Comparison of ENCODE assay signal across 10 cellular contexts in the genomic region with DNA sequence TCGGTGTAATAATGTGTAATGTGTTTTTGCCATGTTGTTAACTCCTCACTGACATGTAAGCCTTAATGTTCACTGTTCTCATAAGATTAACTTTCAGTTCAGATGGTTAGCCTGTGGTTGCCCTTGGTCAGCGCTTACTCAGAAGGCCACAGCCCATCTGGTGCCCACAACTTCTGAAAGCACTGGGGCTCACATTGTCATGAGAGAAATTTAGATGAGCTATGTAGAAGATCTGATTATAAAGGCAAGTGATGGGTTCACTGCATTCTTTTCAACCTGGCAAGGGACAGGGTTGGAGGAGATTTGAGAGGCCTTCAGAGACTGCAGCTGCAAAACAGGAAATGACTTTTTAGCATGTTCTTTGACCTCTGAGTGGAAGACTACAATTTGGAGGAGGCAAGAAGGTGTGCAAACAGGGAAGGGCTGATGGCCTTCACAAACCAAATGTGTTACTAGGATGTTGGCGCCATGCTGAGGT.
DNase-seq lines count a peak whose midpoint lies in the region; ATAC-seq and TF ChIP-seq lines count a peak whose summit lies in the region.
"Had no signal": no experiment of that assay in that cellular context is flagged by ENCODE, and none has a peak within 500 bp of the region (broad histone marks: within the 10 kb centered on the region; RNA-seq: fewer than 3 reads in every experiment).

No MANE protein-coding gene starts in this region.

- intact Hi-C loops in transverse colon (cut with DNase I; ENCODE audit: low total_unique reads) = no loop called here

- H3F3A ChIP-seq in smooth muscle cell (ENCODE audit: low read depth) = peaks cover 2% of the 10 kb centered on the region

- H3K27me3 Mint-ChIP-seq in activated T-cell treated with anti-CD3 and anti-CD28 coated beads, Interleukin-2, amount 50 U/mL, for 24 hours = no peaks in the 10 kb centered on the region
- no peaks in the 10 kb centered on the region for H3K27me3 Mint-ChIP-seq in central memory CD8-positive, alpha-beta T cell
- H3K27me3 Mint-ChIP-seq in progenitor cell of endocrine pancreas = peaks cover 5% of the 10 kb centered on the region

- H3K36me3 ChIP-seq in smooth muscle cell (ENCODE audit: low read depth) = no peaks in the 10 kb centered on the region
- no peaks in the 10 kb centered on the region for H3K36me3 ChIP-seq in transverse colon

- TF ChIP-seq EP300 in transverse colon (IDR thresholded peaks at IDR 0.05; ENCODE audit: low read depth) = no peak

- no peak for TF ChIP-seq CTCF in smooth muscle cell (IDR thresholded peaks at IDR 0.05; ENCODE audit: borderline replicate concordance, insufficient read depth, poor library complexity, severe bottlenecking)
- TF ChIP-seq CTCF in progenitor cell of endocrine pancreas (IDR thresholded peaks at IDR 0.05; ENCODE audit: unreplicated experiment) = no peak
- TF ChIP-seq CTCF in transverse colon (IDR thresholded peaks at IDR 0.05) = no peak

- no peak for DNase-seq in activated T-cell treated with anti-CD3 and anti-CD28 coated beads, Interleukin-2, amount 50 U/mL, for 24 hours
- no peak for DNase-seq in activated T-cell treated with anti-CD3 and anti-CD28 coated beads, Interleukin-2, amount 50 U/mL, for 1 hour
- peak; percentile 98 for DNase-seq in RPMI7951 (ENCODE audit: low read depth)
- no peak for DNase-seq in central memory CD8-positive, alpha-beta T cell (ENCODE audit: low spot score in 2 of 2)
- DNase-seq in smooth muscle cell (lab: John Stamatoyannopoulos, UW; ENCODE audit: unreplicated experiment) = no peak
- no peak for DNase-seq in progenitor cell of endocrine pancreas (ENCODE audit: low spot score, unreplicated experiment)
- no peak for DNase-seq in transverse colon
- DNase-seq: dorsolateral prefrontal cortex had no signal

- H3K27me3 ChIP-seq in smooth muscle cell (ENCODE audit: low read depth) (no peaks in the 10 kb centered on the region), transverse colon (no peaks in the 10 kb centered on the region)

- H3K4me1 ChIP-seq in smooth muscle cell (ENCODE audit: low read depth) (no peaks in the 10 kb centered on the region), transverse colon (no peaks in the 10 kb centered on the region)

- no peak overlapping the region for H3K4me2 ChIP-seq in smooth muscle cell

- H3K4me3 ChIP-seq in smooth muscle cell (no peak overlapping the region), transverse colon (no peak overlapping the region)
- H3K4me3 ChIP-seq: dorsolateral prefrontal cortex had no signal

- no peak overlapping the region for H3K9ac ChIP-seq in smooth muscle cell (ENCODE audit: low read depth)

- no peaks in the 10 kb centered on the region for H3K9me3 ChIP-seq in smooth muscle cell (replicated peaks; ENCODE audit: low read depth)
- no peaks in the 10 kb centered on the region for H3K9me3 ChIP-seq in transverse colon

- no peak overlapping the region for H2AFZ ChIP-seq in smooth muscle cell (ENCODE audit: low read depth)

- H3K4me3 Mint-ChIP-seq in activated T-cell treated with anti-CD3 and anti-CD28 coated beads, Interleukin-2, amount 50 U/mL, for 24 hours = no peak overlapping the region
- H3K4me3 Mint-ChIP-seq in central memory CD8-positive, alpha-beta T cell = no peak overlapping the region
- H3K4me3 Mint-ChIP-seq in progenitor cell of endocrine pancreas (ENCODE audit: low read depth) = no peak overlapping the region

- no peaks in the 10 kb centered on the region for H3K79me2 ChIP-seq in smooth muscle cell (ENCODE audit: low read depth)

- H3K27ac Mint-ChIP-seq in activated T-cell treated with anti-CD3 and anti-CD28 coated beads, Interleukin-2, amount 50 U/mL, for 24 hours = peak overlapping the region; percentile 55
- H3K27ac Mint-ChIP-seq in central memory CD8-positive, alpha-beta T cell (ENCODE audit: low read depth) = peak overlapping the region; percentile 54
- H3K27ac Mint-ChIP-seq in progenitor cell of endocrine pancreas = no peak overlapping the region

- H3K27ac ChIP-seq in smooth muscle cell (ENCODE audit: low read depth) (peak overlapping the region; percentile 62), transverse colon (no peak overlapping the region)
- H3K27ac ChIP-seq: dorsolateral prefrontal cortex, HL-60 had no signal

- H3K36me3 Mint-ChIP-seq in activated T-cell treated with anti-CD3 and anti-CD28 coated beads, Interleukin-2, amount 50 U/mL, for 24 hours (ENCODE audit: low read depth) = no peaks in the 10 kb centered on the region
- no peaks in the 10 kb centered on the region for H3K36me3 Mint-ChIP-seq in central memory CD8-positive, alpha-beta T cell (ENCODE audit: insufficient read depth)
- H3K36me3 Mint-ChIP-seq in progenitor cell of endocrine pancreas (ENCODE audit: insufficient read depth) = no peaks in the 10 kb centered on the region

- H3K4me1 Mint-ChIP-seq in activated T-cell treated with anti-CD3 and anti-CD28 coated beads, Interleukin-2, amount 50 U/mL, for 24 hours (ENCODE audit: low read depth) = peaks cover 59% of the 10 kb centered on the region
- H3K4me1 Mint-ChIP-seq in central memory CD8-positive, alpha-beta T cell = peaks cover 19% of the 10 kb centered on the region
- peaks cover 4% of the 10 kb centered on the region for H3K4me1 Mint-ChIP-seq in progenitor cell of endocrine pancreas (ENCODE audit: low read depth)

- 76% methylated on average over 3 of the region's 3 CpGs for WGBS in smooth muscle cell (ENCODE audit: low lambda C conversion rate)
- WGBS in transverse colon (ENCODE audit: low coverage in 1 of 2), 2 donors = 63 to 84% methylated on average over 1 to 3 of the region's 3 CpGs

- peaks cover 3% of the 10 kb centered on the region for H3K9me3 Mint-ChIP-seq in activated T-cell treated with anti-CD3 and anti-CD28 coated beads, Interleukin-2, amount 50 U/mL, for 24 hours
- no peaks in the 10 kb centered on the region for H3K9me3 Mint-ChIP-seq in central memory CD8-positive, alpha-beta T cell
- H3K9me3 Mint-ChIP-seq in progenitor cell of endocrine pancreas (ENCODE audit: low read depth) = no peaks in the 10 kb centered on the region

- TF ChIP-seq POLR2A in transverse colon (IDR thresholded peaks at IDR 0.05) = no peak

- in situ Hi-C loops in transverse colon (cut with MboI; ENCODE audit: low pct_ligation_motif_present in 1 of 4, low pct_unique_long_range_greater_than_20kb in 1 of 4, low sequenced_read_pairs in 3 of 4) = no loop called here

- no peaks in the 10 kb centered on the region for H4K20me1 ChIP-seq in smooth muscle cell (ENCODE audit: low read depth)

- peak; percentile 40 for ATAC-seq in central memory CD8-positive, alpha-beta T cell (replicated peaks; ENCODE audit: extremely low read depth, poor library complexity, severe bottlenecking)
- ATAC-seq in GM21367 (IDR thresholded peaks at IDR 0.05; ENCODE audit: unreplicated experiment) = no peak
